Comparison of ENCODE assay signal across 27 cellular contexts in the genomic region with DNA sequence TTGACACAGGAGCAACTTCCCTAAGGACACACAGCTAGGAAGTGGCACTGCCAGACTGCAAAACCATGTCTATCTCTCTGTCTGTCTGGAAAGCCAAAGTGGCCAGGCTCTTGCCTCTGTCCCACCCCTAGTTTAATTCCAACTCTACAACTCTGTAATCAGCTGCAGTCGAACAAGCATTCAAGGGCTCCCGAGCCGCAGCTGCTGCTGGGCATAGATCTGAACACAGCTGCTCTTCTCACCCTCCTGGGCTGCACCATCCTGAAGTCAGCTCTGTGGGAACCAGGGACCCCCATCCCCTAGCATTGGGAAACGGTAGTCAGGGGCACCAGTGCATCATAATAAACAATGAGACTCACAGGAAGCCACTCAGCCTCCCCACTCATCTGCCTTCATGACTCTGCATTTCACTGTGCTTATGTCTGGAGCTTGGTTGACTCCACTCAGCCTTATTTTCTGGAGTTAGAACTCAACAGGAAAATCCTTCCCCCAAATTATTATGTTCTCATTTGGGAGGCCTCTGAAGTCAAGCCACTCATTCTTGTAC. TPM values are rescaled to one million over a fixed set of nuclear protein-coding genes. Genes with fewer than 3 reads are reported as not detected.
DNase-seq lines count a peak whose midpoint lies in the region; ATAC-seq, FAIRE-seq and TF ChIP-seq lines count a peak whose summit lies in the region.
"Had no signal": no experiment of that assay in that cellular context is flagged by ENCODE, and none has a peak within 500 bp of the region (broad histone marks: within the 10 kb centered on the region; RNA-seq: fewer than 3 reads in every experiment).

No MANE protein-coding gene starts in this region.

- no peak overlapping the region for H3K9ac ChIP-seq in astrocyte (ENCODE audit: low read length)
- H3K9ac ChIP-seq: KMS-11 had no signal

- H3K36me3 ChIP-seq in astrocyte (ENCODE audit: insufficient read depth, low read length) (no peaks in the 10 kb centered on the region), mesodermal cell (ENCODE audit: control insufficient read depth, insufficient read depth, low read length) (no peaks in the 10 kb centered on the region)
- H3K36me3 ChIP-seq: SJSA1 had no signal

- H3K9me3 Mint-ChIP-seq in astrocyte (ENCODE audit: unreplicated experiment) (peaks cover 4% of the 10 kb centered on the region), HFFc6 (no peaks in the 10 kb centered on the region)
- H3K9me3 Mint-ChIP-seq in stimulated activated memory B cell treated with anti-CD40 and anti-IgM and Interleukin-4, amounts not matched to agents 10 μg/mL and 1 μg/mL and 100 μg/mL, for 72 hours: no peaks in the 10 kb centered on the region

- H4K20me1 ChIP-seq in astrocyte (ENCODE audit: insufficient read depth, low read length): no peaks in the 10 kb centered on the region

- WGBS in mesodermal cell (ENCODE audit: insufficient coverage in 2 of 2), 2 experiments: 72 to 90% methylated on average over 4 of the region's 4 CpGs

- H3K36me3 Mint-ChIP-seq in astrocyte (ENCODE audit: low read depth, unreplicated experiment) (no peaks in the 10 kb centered on the region), HFFc6 (ENCODE audit: low read depth) (no peaks in the 10 kb centered on the region)
- H3K36me3 Mint-ChIP-seq in stimulated activated memory B cell treated with anti-CD40 and anti-IgM and Interleukin-4, amounts not matched to agents 10 μg/mL and 1 μg/mL and 100 μg/mL, for 72 hours: no peaks in the 10 kb centered on the region
- H3K36me3 Mint-ChIP-seq: CD4-positive, CD25-positive, alpha-beta regulatory T cell had no signal

- ATAC-seq in stimulated activated memory B cell treated with anti-CD40 and anti-IgM and Interleukin-4, amounts not matched to agents 10 μg/mL and 1 μg/mL and 100 μg/mL, for 72 hours: peak; percentile 20
- ATAC-seq in GM19328 (IDR thresholded peaks at IDR 0.05; ENCODE audit: unreplicated experiment): no peak
- ATAC-seq: Panc1 had no signal

- TF ChIP-seq CTCF in astrocyte (IDR thresholded peaks at IDR 0.05; ENCODE audit: insufficient read depth, low read depth, low read length) (no peak), HFFc6 (IDR thresholded peaks at IDR 0.05) (no peak)

- H3K79me2 ChIP-seq in astrocyte (ENCODE audit: insufficient read depth, low read length): no peaks in the 10 kb centered on the region

- no peak overlapping the region for H3K4me2 ChIP-seq in astrocyte (ENCODE audit: low read length)
- H3K4me2 ChIP-seq: KMS-11 had no signal

- peak overlapping the region; percentile 49 for H3K27ac ChIP-seq in astrocyte (ENCODE audit: low read depth, low read length)
- H3K27ac ChIP-seq in mesodermal cell (ENCODE audit: low read depth, low read length, severe bottlenecking): peak overlapping the region; percentile 84
- H3K27ac ChIP-seq: KMS-11, SJSA1 had no signal

- peaks cover 20% of the 10 kb centered on the region for H3K4me1 Mint-ChIP-seq in astrocyte (ENCODE audit: low read depth, unreplicated experiment)
- peaks cover 15% of the 10 kb centered on the region for H3K4me1 Mint-ChIP-seq in stimulated activated memory B cell treated with anti-CD40 and anti-IgM and Interleukin-4, amounts not matched to agents 10 μg/mL and 1 μg/mL and 100 μg/mL, for 72 hours
- peaks cover 7% of the 10 kb centered on the region for H3K4me1 Mint-ChIP-seq in HFFc6 (ENCODE audit: low read depth)
- H3K4me1 Mint-ChIP-seq: CD4-positive, CD25-positive, alpha-beta regulatory T cell had no signal

- DNase-seq in ELR (ENCODE audit: low read depth) (peak; percentile 22), astrocyte (ENCODE audit: low read depth) (no peak), HFFc6 (no peak), SW 1271 (lab: John Stamatoyannopoulos, UW) (no peak)
- no peak for DNase-seq in activated CD4-positive, alpha-beta T cell treated with anti-CD3 and anti-CD28 coated beads for 48 hours
- DNase-seq: CD4-positive, CD25-positive, alpha-beta regulatory T cell; COR-L47; DMS79; GOT3; HCEC 1CT; IMR-90; NCI-H1092 treated with DMSO at 0.1 percent for 48 hours; NCI-H1436 treated with DMSO at 0.1 percent for 48 hours; NCI-H2029; NCI-H345; NCI-H524; NCI-H82 had no signal

- no peak overlapping the region for H3K4me3 ChIP-seq in astrocyte (ENCODE audit: insufficient read depth, low read depth, low read length)
- no peak overlapping the region for H3K4me3 ChIP-seq in mesodermal cell (ENCODE audit: extremely low read depth, insufficient read depth, low read length, poor library complexity, severe bottlenecking)
- H3K4me3 ChIP-seq: SJSA1 had no signal

- H2AFZ ChIP-seq in astrocyte (ENCODE audit: low read depth, low read length): no peak overlapping the region

- no peaks in the 10 kb centered on the region for H3K27me3 ChIP-seq in astrocyte (ENCODE audit: insufficient read depth, low read length)
- H3K27me3 ChIP-seq: SJSA1 had no signal

- H3K4me1 ChIP-seq in astrocyte (ENCODE audit: insufficient read depth, low read length): peaks cover 4% of the 10 kb centered on the region
- peaks cover 20% of the 10 kb centered on the region for H3K4me1 ChIP-seq in mesodermal cell (ENCODE audit: control insufficient read depth, insufficient read depth, low read length, poor library complexity, severe bottlenecking)
- H3K4me1 ChIP-seq: SJSA1 had no signal

- H3K4me3 Mint-ChIP-seq in astrocyte (ENCODE audit: unreplicated experiment): no peak overlapping the region
- no peak overlapping the region for H3K4me3 Mint-ChIP-seq in stimulated activated memory B cell treated with anti-CD40 and anti-IgM and Interleukin-4, amounts not matched to agents 10 μg/mL and 1 μg/mL and 100 μg/mL, for 72 hours
- no peak overlapping the region for H3K4me3 Mint-ChIP-seq in HFFc6
- H3K4me3 Mint-ChIP-seq: CD4-positive, CD25-positive, alpha-beta regulatory T cell had no signal

- FAIRE-seq in astrocyte (lab: Jason Lieb, UNC): no peak
- FAIRE-seq: GM12892 had no signal

- H3K27me3 Mint-ChIP-seq in astrocyte (ENCODE audit: low read depth, unreplicated experiment) (peaks cover 12% of the 10 kb centered on the region), HFFc6 (ENCODE audit: insufficient read depth) (peaks cover 21% of the 10 kb centered on the region)
- peaks cover 8% of the 10 kb centered on the region for H3K27me3 Mint-ChIP-seq in stimulated activated memory B cell treated with anti-CD40 and anti-IgM and Interleukin-4, amounts not matched to agents 10 μg/mL and 1 μg/mL and 100 μg/mL, for 72 hours

- no peaks in the 10 kb centered on the region for H3K9me3 ChIP-seq in astrocyte (ENCODE audit: insufficient read depth, low read depth, low read length)
- no peaks in the 10 kb centered on the region for H3K9me3 ChIP-seq in mesodermal cell (ENCODE audit: control insufficient read depth, low read length)
- H3K9me3 ChIP-seq: SJSA1 had no signal

- H3K27ac Mint-ChIP-seq in astrocyte (ENCODE audit: unreplicated experiment): peak overlapping the region; percentile 83
- H3K27ac Mint-ChIP-seq in stimulated activated memory B cell treated with anti-CD40 and anti-IgM and Interleukin-4, amounts not matched to agents 10 μg/mL and 1 μg/mL and 100 μg/mL, for 72 hours: no peak overlapping the region
- H3K27ac Mint-ChIP-seq in HFFc6: no peak overlapping the region
- H3K27ac Mint-ChIP-seq: CD4-positive, CD25-positive, alpha-beta regulatory T cell had no signal

RNA-seq across cellular contexts. Expression of gene TMEM163, which starts 44.4 kb away (rescaled TPM):
- 0.12 and 0.18 TPM in 2 replicates for total RNA-seq in astrocyte
- polyA plus RNA-seq in mesodermal cell (2013, experiment 1 of 2): 2.2 TPM
- polyA plus RNA-seq in mesodermal cell (2013, experiment 2 of 2): 0.96 TPM
- not detected for total RNA-seq in HFFc6 (2021; fragmentation: NEBNext Ultra II Directional; extraction: Animal tissue kit (Norgen Biotek cat#: 25700))
- total RNA-seq: A673, G401, IMR-90, SJSA1 had no signal
- polyA plus RNA-seq: BJ, IMR-90 had no signal
